Comparison of ENCODE assay signal across 1 cellular context in the genomic region with DNA sequence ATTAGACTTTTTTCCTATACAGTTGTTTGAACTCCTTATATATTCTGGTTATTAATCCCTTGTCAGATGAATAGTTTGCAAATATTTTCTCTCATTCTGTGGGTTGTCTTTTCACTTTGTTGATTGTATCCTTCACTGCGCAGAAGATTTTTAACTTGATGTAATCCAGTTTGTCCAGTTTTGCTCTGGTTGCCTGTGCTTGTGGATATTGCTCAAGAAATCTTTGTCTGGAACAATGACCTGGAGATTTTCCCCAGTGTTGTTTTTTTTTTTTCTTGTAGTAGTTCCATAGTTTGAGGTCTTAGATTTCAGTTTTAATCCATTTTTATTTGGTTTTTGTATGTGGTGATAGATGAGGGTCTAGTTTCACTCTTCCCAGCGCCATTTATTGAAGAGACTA.
TF ChIP-seq lines count a peak whose summit lies in the region.

No MANE protein-coding gene starts in this region.

TF ChIP-seq in WTC11, 78 proteins besides CTCF, POLR2A, EP300 and RAD21 (continued from another document):
- no peak for TF ChIP-seq HMGXB4 (CRISPR knock-in tag; IDR thresholded peaks at IDR 0.05)
- TF ChIP-seq KAT7 (CRISPR knock-in tag; IDR thresholded peaks at IDR 0.05; ENCODE audit: borderline replicate concordance): no peak
- TF ChIP-seq, protein P1, sequence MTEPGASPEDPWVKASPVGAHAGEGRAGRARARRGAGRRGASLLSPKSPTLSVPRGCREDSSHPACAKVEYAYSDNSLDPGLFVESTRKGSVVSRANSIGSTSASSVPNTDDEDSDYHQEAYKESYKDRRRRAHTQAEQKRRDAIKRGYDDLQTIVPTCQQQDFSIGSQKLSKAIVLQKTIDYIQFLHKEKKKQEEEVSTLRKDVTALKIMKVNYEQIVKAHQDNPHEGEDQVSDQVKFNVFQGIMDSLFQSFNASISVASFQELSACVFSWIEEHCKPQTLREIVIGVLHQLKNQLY (CRISPR knock-in tag; IDR thresholded peaks at IDR 0.05): no peak
- no peak for TF ChIP-seq ZNF219 (CRISPR knock-in tag; IDR thresholded peaks at IDR 0.05; ENCODE audit: borderline replicate concordance)
